15 cellular contexts compared by ENCODE assay signal in the genomic region with DNA sequence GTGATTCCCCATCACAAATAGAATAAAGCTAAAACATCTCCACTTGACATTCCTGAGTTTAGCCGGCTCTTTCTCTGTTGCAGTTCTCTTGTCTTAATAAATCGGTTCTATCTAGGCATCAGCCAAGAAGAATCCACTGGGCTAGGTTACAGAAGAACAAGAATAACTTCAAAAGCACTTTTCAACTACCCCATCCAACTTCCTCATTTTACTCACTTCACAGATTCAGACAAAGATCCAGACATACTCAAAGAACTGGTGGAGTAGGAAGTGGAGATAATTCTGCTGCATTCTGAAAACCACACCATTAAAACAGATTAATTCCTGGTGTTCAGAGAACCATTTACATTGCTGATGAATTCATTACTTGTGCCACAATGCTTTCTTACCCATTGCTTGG. TPM values are rescaled to one million over a fixed set of nuclear protein-coding genes. Genes with fewer than 3 reads are reported as not detected.
DNase-seq lines count a peak whose midpoint lies in the region; ATAC-seq and TF ChIP-seq lines count a peak whose summit lies in the region.
"Had no signal": no experiment of that assay in that cellular context is flagged by ENCODE, and none has a peak within 500 bp of the region (broad histone marks: within the 10 kb centered on the region; RNA-seq: fewer than 3 reads in every experiment).

No MANE protein-coding gene starts in this region.

- no peaks in the 10 kb centered on the region for H3K27me3 ChIP-seq in BE2C
- H3K27me3 ChIP-seq: tibial nerve had no signal

- H3K4me1 ChIP-seq in BE2C: no peaks in the 10 kb centered on the region
- H3K4me1 ChIP-seq: Caco-2, tibial nerve had no signal

- ATAC-seq in HG03175 (IDR thresholded peaks at IDR 0.05; ENCODE audit: unreplicated experiment) (peak; percentile 55), memory B cell (ENCODE audit: low read depth) (peak; percentile 90)
- ATAC-seq in activated CD8-positive, alpha-beta T cell treated with anti-CD3 and anti-CD28 coated beads for 36 hours: no peak
- ATAC-seq: SK-N-SH treated with all-trans-retinoic acid at 6 μM for 48 hours had no signal

- H3K27me3 Mint-ChIP-seq in memory B cell: no peaks in the 10 kb centered on the region
- no peaks in the 10 kb centered on the region for H3K27me3 Mint-ChIP-seq in activated CD8-positive, alpha-beta T cell treated with anti-CD3 and anti-CD28 coated beads for 36 hours

- no peaks in the 10 kb centered on the region for H3K36me3 Mint-ChIP-seq in memory B cell
- H3K36me3 Mint-ChIP-seq in activated CD8-positive, alpha-beta T cell treated with anti-CD3 and anti-CD28 coated beads for 36 hours (ENCODE audit: low read depth): no peaks in the 10 kb centered on the region

- no peak for TF ChIP-seq CTCF in BE2C (IDR thresholded peaks at IDR 0.05; ENCODE audit: low read depth, low read length)
- no peak for TF ChIP-seq CTCF in activated CD8-positive, alpha-beta T cell treated with anti-CD3 and anti-CD28 coated beads for 36 hours (IDR thresholded peaks at IDR 0.05)

- peak; percentile 27 for DNase-seq in GM03348 (ENCODE audit: low spot score)
- peak; percentile 82 for DNase-seq in SKM-1 (lab: John Stamatoyannopoulos, UW; ENCODE audit: unreplicated experiment)
- DNase-seq in memory B cell (ENCODE audit: low spot score in 2 of 2): peak in 1 of 2 donors; percentile 28
- DNase-seq in BE2C: no peak
- DNase-seq in activated CD4-positive, alpha-beta T cell treated with anti-CD3 and anti-CD28 coated beads, Interleukin-2, amount 50 U/mL, for 48 hours: no peak
- DNase-seq in activated CD8-positive, alpha-beta T cell treated with anti-CD3 and anti-CD28 coated beads for 36 hours: no peak
- no peak for DNase-seq in activated CD4-positive, alpha-beta T cell treated with anti-CD3 and anti-CD28 coated beads for 4 hours
- DNase-seq: anterior cingulate cortex, Caco-2, erythroblast, H9, NCI-H2171 had no signal

- no peaks in the 10 kb centered on the region for H3K36me3 ChIP-seq in BE2C
- H3K36me3 ChIP-seq: tibial nerve had no signal

- intact Hi-C loops in activated CD8-positive, alpha-beta T cell treated with anti-CD3 and anti-CD28 coated beads for 36 hours (cut with micrococcal nuclease): no loop called here

- H3K9me3 ChIP-seq in BE2C: no peaks in the 10 kb centered on the region
- H3K9me3 ChIP-seq: Caco-2, tibial nerve had no signal

- no peaks in the 10 kb centered on the region for H3K9me3 Mint-ChIP-seq in memory B cell
- no peaks in the 10 kb centered on the region for H3K9me3 Mint-ChIP-seq in activated CD8-positive, alpha-beta T cell treated with anti-CD3 and anti-CD28 coated beads for 36 hours
- H3K9me3 Mint-ChIP-seq: H9 had no signal

- no peak overlapping the region for H3K4me3 ChIP-seq in BE2C (ENCODE audit: low read depth, low read length)
- H3K4me3 ChIP-seq: tibial nerve had no signal

- peak overlapping the region; percentile 52 for H3K4me3 Mint-ChIP-seq in memory B cell
- H3K4me3 Mint-ChIP-seq in activated CD8-positive, alpha-beta T cell treated with anti-CD3 and anti-CD28 coated beads for 36 hours: no peak overlapping the region
- H3K4me3 Mint-ChIP-seq: H9 had no signal

- H3K4me1 Mint-ChIP-seq in memory B cell: peaks cover 23% of the 10 kb centered on the region
- peaks cover 28% of the 10 kb centered on the region for H3K4me1 Mint-ChIP-seq in activated CD8-positive, alpha-beta T cell treated with anti-CD3 and anti-CD28 coated beads for 36 hours (ENCODE audit: low read depth)

- CTCF ChIA-PET in activated CD8-positive, alpha-beta T cell treated with anti-CD3 and anti-CD28 coated beads for 36 hours (lab: Charles Lee): no interaction called here

- H3K27ac Mint-ChIP-seq in memory B cell: peak overlapping the region; percentile 9
- H3K27ac Mint-ChIP-seq in activated CD8-positive, alpha-beta T cell treated with anti-CD3 and anti-CD28 coated beads for 36 hours: no peak overlapping the region

- POLR2A ChIA-PET in activated CD8-positive, alpha-beta T cell treated with anti-CD3 and anti-CD28 coated beads for 36 hours (lab: Charles Lee): no interaction called here

RNA-seq across cellular contexts. Expression of a gene that starts 9.6 kb away (rescaled TPM):
- polyA plus RNA-seq in BE2C (2012; ENCODE audit: insufficient read depth, insufficient read length, low read depth): not detected
- total RNA-seq in activated CD8-positive, alpha-beta T cell treated with anti-CD3 and anti-CD28 coated beads for 36 hours: under 1 TPM; 0.34 to 0.59 TPM

RNA-seq across cellular contexts. Expression of a gene that starts 32.8 kb away (rescaled TPM):
- 0.39 TPM for polyA plus RNA-seq in BE2C (2012; ENCODE audit: insufficient read depth, insufficient read length, low read depth)
- 10 to 100 TPM; 57.8 to 67.5 TPM for total RNA-seq in activated CD8-positive, alpha-beta T cell treated with anti-CD3 and anti-CD28 coated beads for 36 hours

Comparison
In these comparisons a context has a peak if more than half of its experiments do, and no peak if none do; other contexts are left out.
1. DNase-seq: peak in GM03348 (single experiment) and SKM-1 (single experiment); none in BE2C (single experiment), activated CD4-positive, alpha-beta T cell treated with anti-CD3 and anti-CD28 coated beads, Interleukin-2, amount 50 U/mL, for 48 hours (0 of 2), activated CD8-positive, alpha-beta T cell treated with anti-CD3 and anti-CD28 coated beads for 36 hours (single experiment) and activated CD4-positive, alpha-beta T cell treated with anti-CD3 and anti-CD28 coated beads for 4 hours (0 of 2).